Comparison of ENCODE assay signal across 18 cellular contexts in the genomic region with DNA sequence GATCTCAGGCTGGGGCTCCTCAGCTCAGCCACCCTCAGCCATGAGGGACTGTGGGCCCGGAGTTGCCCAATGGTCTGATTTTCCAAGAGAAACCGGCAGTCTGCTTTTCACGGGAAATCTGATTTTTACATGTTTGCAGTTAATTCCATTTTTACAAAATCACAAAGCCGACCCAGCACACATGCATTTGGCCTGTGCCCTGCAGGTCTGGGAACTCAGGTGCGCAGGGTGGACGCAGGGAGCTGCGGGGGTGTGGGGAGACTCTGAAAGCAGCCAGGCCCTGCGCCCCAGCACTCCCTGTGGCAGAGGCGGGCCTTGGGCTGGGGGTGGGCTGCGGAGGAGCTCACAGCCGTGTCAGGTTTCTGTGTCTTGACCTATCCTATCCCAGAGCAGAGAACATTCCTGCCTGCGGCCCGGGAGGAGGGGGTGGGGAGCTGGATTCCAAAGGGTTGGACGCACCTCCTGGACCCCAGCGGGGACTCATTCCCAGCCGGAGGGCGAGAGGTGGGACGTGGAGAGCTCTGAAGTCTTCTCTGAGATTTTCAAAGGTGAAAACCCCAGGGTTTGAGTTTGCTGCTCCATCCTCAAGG.
DNase-seq lines count a peak whose midpoint lies in the region; ATAC-seq, FAIRE-seq and TF ChIP-seq lines count a peak whose summit lies in the region.
"Had no signal": no experiment of that assay in that cellular context is flagged by ENCODE, and none has a peak within 500 bp of the region (broad histone marks: within the 10 kb centered on the region; RNA-seq: fewer than 3 reads in every experiment).

No MANE protein-coding gene starts in this region.

- no peak overlapping the region for H3K4me3 Mint-ChIP-seq in glutamatergic neuron (ENCODE audit: unreplicated experiment)
- H3K4me3 Mint-ChIP-seq: immature natural killer cell; T-helper 2 cell treated with Interferon-gamma antibody and Interleukin-4, amounts not matched to agents 5 μg/mL and 100 μg/mL, for 36 hours had no signal

- no peak overlapping the region for H3K27ac Mint-ChIP-seq in glutamatergic neuron (ENCODE audit: unreplicated experiment)
- H3K27ac Mint-ChIP-seq: immature natural killer cell; T-helper 2 cell treated with Interferon-gamma antibody and Interleukin-4, amounts not matched to agents 5 μg/mL and 100 μg/mL, for 36 hours had no signal

- peaks cover 14% of the 10 kb centered on the region for H3K27me3 Mint-ChIP-seq in glutamatergic neuron (ENCODE audit: unreplicated experiment)

- 43% methylated on average over 18 of the region's 18 CpGs for WGBS in right cardiac atrium
- 35 to 53% methylated on average over 18 of the region's 18 CpGs for WGBS in heart right ventricle, 2 donors
- WGBS in small intestine, 3 donors: 81 to 93% (median 93%) methylated on average over 18 of the region's 18 CpGs

- no peak for TF ChIP-seq EP300 in neural cell (conservative IDR thresholded peaks at IDR 0.05; ENCODE audit: poor library complexity, severe bottlenecking)

- H3K9me2 ChIP-seq in neural cell (ENCODE audit: insufficient read depth, low read length): no peaks in the 10 kb centered on the region

- H3K4me2 ChIP-seq in neural cell (ENCODE audit: low read length): no peak overlapping the region
- H3K4me2 ChIP-seq: KMS-11 had no signal

- H3K4me1 Mint-ChIP-seq in glutamatergic neuron (ENCODE audit: low read depth, unreplicated experiment): peaks cover 30% of the 10 kb centered on the region
- H3K4me1 Mint-ChIP-seq: immature natural killer cell had no signal

- peak in 2 of 3 donors; percentile 71 to 72 for DNase-seq in right cardiac atrium
- no peak for DNase-seq in heart right ventricle
- DNase-seq in glutamatergic neuron: peak; percentile 64
- no peak for DNase-seq in small intestine
- no peak for DNase-seq in NCI-H2107 treated with DMSO at 0.1 percent for 48 hours (lab: John Stamatoyannopoulos, UW; ENCODE audit: unreplicated experiment)
- no peak for DNase-seq in AG20443 (ENCODE audit: low spot score)
- DNase-seq: activated CD4-positive, alpha-beta T cell treated with anti-CD3 and anti-CD28 coated beads, Interleukin-2, amount 50 U/mL, for 48 hours; activated gamma-delta T cell treated with Interleukin-2 at 50 U/mL for 16 hours; immature natural killer cell; NCI-H1930; NCI-H748 treated with DMSO at 0.1 percent for 48 hours; transverse colon had no signal

- no peak overlapping the region for H3K27ac ChIP-seq in right cardiac atrium (ENCODE audit: low read length)
- H3K27ac ChIP-seq in heart right ventricle: no peak overlapping the region
- H3K27ac ChIP-seq in neural cell (ENCODE audit: low read length): no peak overlapping the region
- no peak overlapping the region for H3K27ac ChIP-seq in small intestine (ENCODE audit: low read depth in 1 of 2, low read length in 1 of 2)
- H3K27ac ChIP-seq: esophagus muscularis mucosa, KMS-11, transverse colon had no signal

- ATAC-seq in right cardiac atrium: peak; percentile 21 to 75
- no peak for ATAC-seq in heart right ventricle
- no peak for ATAC-seq in GM19452 (IDR thresholded peaks at IDR 0.05; ENCODE audit: unreplicated experiment)

- FAIRE-seq in small intestine (lab: Jason Lieb, UNC): no peak
- FAIRE-seq: D721Med had no signal

- peak overlapping the region; percentile 27 for H3K9ac ChIP-seq in neural cell (ENCODE audit: low read length)
- H3K9ac ChIP-seq: KMS-11 had no signal

- H3K79me2 ChIP-seq in neural cell (replicated peaks; ENCODE audit: insufficient read depth, low read length): no peaks in the 10 kb centered on the region

- TF ChIP-seq CTCF in heart right ventricle (IDR thresholded peaks at IDR 0.05) (no peak), glutamatergic neuron (IDR thresholded peaks at IDR 0.05; ENCODE audit: partially characterized antibody, unreplicated experiment) (no peak), neural cell (IDR thresholded peaks at IDR 0.05; ENCODE audit: poor library complexity, severe bottlenecking) (no peak)

- no peaks in the 10 kb centered on the region for H3K36me3 Mint-ChIP-seq in glutamatergic neuron (ENCODE audit: unreplicated experiment)
- H3K36me3 Mint-ChIP-seq: immature natural killer cell had no signal

- H3K36me3 ChIP-seq in heart right ventricle (no peaks in the 10 kb centered on the region), neural cell (ENCODE audit: insufficient read depth, low read length) (no peaks in the 10 kb centered on the region), small intestine (ENCODE audit: control insufficient read depth in 2 of 2, insufficient read depth in 2 of 2, low read length in 2 of 2) (no peaks in the 10 kb centered on the region)
- H3K36me3 ChIP-seq: esophagus muscularis mucosa, transverse colon had no signal

- H2AFZ ChIP-seq in neural cell (ENCODE audit: low read depth, low read length): no peak overlapping the region

- H3K27me3 ChIP-seq in right cardiac atrium (ENCODE audit: control insufficient read depth, insufficient read depth) (no peaks in the 10 kb centered on the region), heart right ventricle (no peaks in the 10 kb centered on the region), neural cell (ENCODE audit: insufficient read depth, low read depth, low read length) (no peaks in the 10 kb centered on the region), small intestine (ENCODE audit: control insufficient read depth in 2 of 2, insufficient read depth in 2 of 2, low read length in 2 of 2) (no peaks in the 10 kb centered on the region)
- H3K27me3 ChIP-seq: esophagus muscularis mucosa, transverse colon had no signal

- H3K4me1 ChIP-seq in right cardiac atrium (ENCODE audit: control insufficient read depth, insufficient read depth, low read length): no peaks in the 10 kb centered on the region
- no peaks in the 10 kb centered on the region for H3K4me1 ChIP-seq in heart right ventricle
- no peaks in the 10 kb centered on the region for H3K4me1 ChIP-seq in small intestine (ENCODE audit: control insufficient read depth in 2 of 2, insufficient read depth in 1 of 2, low read depth in 1 of 2, low read length in 1 of 2)
- H3K4me1 ChIP-seq: esophagus muscularis mucosa, transverse colon had no signal

- H3K9me3 Mint-ChIP-seq in glutamatergic neuron (ENCODE audit: unreplicated experiment): peaks cover 25% of the 10 kb centered on the region
- H3K9me3 Mint-ChIP-seq: immature natural killer cell; T-helper 2 cell treated with Interferon-gamma antibody and Interleukin-4, amounts not matched to agents 5 μg/mL and 100 μg/mL, for 36 hours had no signal

- intact Hi-C loops in right cardiac atrium (cut with DNase I) (no loop called here), heart right ventricle (cut with DNase I) (no loop called here)

- H3K9me3 ChIP-seq in right cardiac atrium (ENCODE audit: control insufficient read depth, low read length) (no peaks in the 10 kb centered on the region), heart right ventricle (no peaks in the 10 kb centered on the region), neural cell (ENCODE audit: low read length) (no peaks in the 10 kb centered on the region), small intestine (ENCODE audit: control insufficient read depth, low read depth) (no peaks in the 10 kb centered on the region)
- H3K9me3 ChIP-seq: esophagus muscularis mucosa, transverse colon had no signal

- no peaks in the 10 kb centered on the region for H4K20me1 ChIP-seq in neural cell (ENCODE audit: insufficient read depth)

- H3F3A ChIP-seq in neural cell (ENCODE audit: insufficient read depth, low read length, poor library complexity, severe bottlenecking): no peaks in the 10 kb centered on the region

- TF ChIP-seq RAD21 in neural cell (conservative IDR thresholded peaks at IDR 0.05): no peak

- no peak overlapping the region for H3K4me3 ChIP-seq in right cardiac atrium (ENCODE audit: low read length)
- H3K4me3 ChIP-seq in heart right ventricle: no peak overlapping the region
- no peak overlapping the region for H3K4me3 ChIP-seq in neural cell (ENCODE audit: low read length)
- H3K4me3 ChIP-seq in small intestine (ENCODE audit: low read depth in 1 of 2, low read length in 2 of 2): no peak overlapping the region
- H3K4me3 ChIP-seq: esophagus muscularis mucosa, transverse colon had no signal

TF ChIP-seq in neural cell, 6 proteins besides CTCF, POLR2A, EP300 and RAD21:
- TF ChIP-seq EZH2 (IDR thresholded peaks at IDR 0.05; ENCODE audit: borderline replicate concordance, insufficient read depth, low read length, poor library complexity, severe bottlenecking) (no peak), TAF1 (IDR thresholded peaks at IDR 0.05; ENCODE audit: low read depth) (no peak)

Comparison
In these comparisons a context has a peak if more than half of its experiments do, and no peak if none do; other contexts are left out.
1. ATAC-seq: peak in right cardiac atrium (2 of 2); none in heart right ventricle (0 of 8) and GM19452 (single experiment).
2. DNase-seq: peak in right cardiac atrium (2 of 3) and glutamatergic neuron (single experiment); none in heart right ventricle (0 of 2), small intestine (single experiment), NCI-H2107 treated with DMSO at 0.1 percent for 48 hours (single experiment) and AG20443 (single experiment).